In genomic region chr2:216341151-216341550, GRCh38 we compare ENCODE assay signal across 12 cellular contexts. TPM values are rescaled to one million over a fixed set of nuclear protein-coding genes. Genes with fewer than 3 reads are reported as not detected.
DNase-seq lines count a peak whose midpoint lies in the region; ATAC-seq and TF ChIP-seq lines count a peak whose summit lies in the region.
"Had no signal": no experiment of that assay in that cellular context is flagged by ENCODE, and none has a peak within 500 bp of the region (broad histone marks: within the 10 kb centered on the region; RNA-seq: fewer than 3 reads in every experiment).

No MANE protein-coding gene starts in this region.

- H3K27me3 ChIP-seq in AG04450 (ENCODE audit: control insufficient read depth, insufficient read depth, low read length) (no peaks in the 10 kb centered on the region), heart right ventricle (peaks cover 0 to 11% (median 0%) of the 10 kb centered on the region in 7 donors), vagina (no peaks in the 10 kb centered on the region), stomach (peaks cover 0 to 9% (median 0%) of the 10 kb centered on the region in 3 donors)
- H3K27me3 ChIP-seq: transverse colon had no signal

- H3K4me3 ChIP-seq in AG04450 (ENCODE audit: low read depth, low read length) (no peak overlapping the region), heart right ventricle (no peak overlapping the region), vagina (no peak overlapping the region), stomach (no peak overlapping the region)
- H3K4me3 ChIP-seq: transverse colon had no signal

- TF ChIP-seq POLR2A in vagina (IDR thresholded peaks at IDR 0.05) (no peak), stomach (IDR thresholded peaks at IDR 0.05) (no peak)

- H3K9me3 ChIP-seq in AG04450 (ENCODE audit: control insufficient read depth, insufficient read depth, low read length): no peaks in the 10 kb centered on the region
- H3K9me3 ChIP-seq in heart right ventricle: no peaks in the 10 kb centered on the region
- no peaks in the 10 kb centered on the region for H3K9me3 ChIP-seq in vagina
- H3K9me3 ChIP-seq in stomach: no peaks in the 10 kb centered on the region
- H3K9me3 ChIP-seq: transverse colon had no signal

- TF ChIP-seq CTCF in AG04450 (IDR thresholded peaks at IDR 0.05; ENCODE audit: low read depth, low read length) (no peak), heart right ventricle (IDR thresholded peaks at IDR 0.05) (no peak), vagina (IDR thresholded peaks at IDR 0.05) (no peak), stomach (IDR thresholded peaks at IDR 0.05) (no peak)

- H3K9me3 Mint-ChIP-seq in activated T-helper 1 cell treated with anti-CD3 and anti-CD28 coated beads, Interleukin-12 subunit alpha, Interleukin-12 subunit beta, Interleukin-2, Interleukin-4 antibody, amounts not matched to agents 30 ng/mL and 10 ng/mL and 1 ng/mL, durations not matched to agents 14 hours and 24 hours and 36 hours: no peaks in the 10 kb centered on the region

- H3K4me1 ChIP-seq in heart right ventricle: peaks cover 9 to 30% (median 19%) of the 10 kb centered on the region in 9 donors
- peaks cover 24% of the 10 kb centered on the region for H3K4me1 ChIP-seq in vagina
- peaks cover 0 to 16% (median 7%) of the 10 kb centered on the region in 4 donors for H3K4me1 ChIP-seq in stomach

- H3K27ac Mint-ChIP-seq in activated T-helper 1 cell treated with anti-CD3 and anti-CD28 coated beads, Interleukin-12 subunit alpha, Interleukin-12 subunit beta, Interleukin-2, Interleukin-4 antibody, amounts not matched to agents 30 ng/mL and 10 ng/mL and 1 ng/mL, durations not matched to agents 14 hours and 24 hours and 36 hours: no peak overlapping the region

- CTCF ChIA-PET in AG04450 (lab: Charles Lee): interaction anchor here (0.6 to 1.3 kb wide), 2 partner anchors 10 to 64 kb away, joined by 3 read pairs; no protein-coding TSS in a partner anchor

- POLR2A ChIA-PET in AG04450 (lab: Yijun Ruan, JAX): interaction anchor here (0.8 to 1.4 kb wide), 2 partner anchors 22 to 31 kb away, joined by 3 to 5 read pairs; partner anchors contain the start of gene MARCHF4

- intact Hi-C loops in heart right ventricle (cut with DNase I): loop anchor here in 1 of 10 donors (2.0 kb wide), 1 partner anchor 124 kb away; no protein-coding TSS in a partner anchor
- intact Hi-C loops in vagina (cut with DNase I): no loop called here
- intact Hi-C loops in stomach (cut with DNase I; ENCODE audit: low total_unique reads): no loop called here
- intact Hi-C loops in activated T-helper 1 cell treated with anti-CD3 and anti-CD28 coated beads, Interleukin-12 subunit alpha, Interleukin-12 subunit beta, Interleukin-2, Interleukin-4 antibody, amounts not matched to agents 30 ng/mL and 10 ng/mL and 1 ng/mL, durations not matched to agents 14 hours and 24 hours and 36 hours (cut with micrococcal nuclease): no loop called here

- no peak for TF ChIP-seq EP300 in stomach (IDR thresholded peaks at IDR 0.05)

- DNase-seq in AG04450 (ENCODE audit: low read depth, low spot score) (no peak), DMS153 treated with DMSO at 0.1 percent for 48 hours (lab: John Stamatoyannopoulos, UW; ENCODE audit: unreplicated experiment) (peak; percentile 13), NCI-H748 (lab: John Stamatoyannopoulos, UW; ENCODE audit: unreplicated experiment) (peak; percentile 30), heart right ventricle (no peak), vagina (ENCODE audit: extremely low spot score in 2 of 2) (no peak), stomach (no peak)
- DNase-seq in activated T-helper 1 cell treated with anti-CD3 and anti-CD28 coated beads, Interleukin-12 subunit alpha, Interleukin-12 subunit beta, Interleukin-2, Interleukin-4 antibody, amounts not matched to agents 30 ng/mL and 10 ng/mL and 1 ng/mL, durations not matched to agents 14 hours and 24 hours and 36 hours (ENCODE audit: low spot score): no peak
- DNase-seq: KG1; naive thymus-derived CD8-positive, alpha-beta T cell; T-helper 9 cell; transverse colon had no signal

- WGBS in heart right ventricle, 2 donors: 42 to 48% methylated on average over 3 of the region's 3 CpGs
- 35 to 54% (median 44%) methylated on average over 3 of the region's 3 CpGs for WGBS in stomach, 5 donors

- peak in 6 of 8 donors; percentile 41 to 63 (median 54) for ATAC-seq in heart right ventricle
- ATAC-seq in HG03354 (IDR thresholded peaks at IDR 0.05; ENCODE audit: poor library complexity, severe bottlenecking, unreplicated experiment): no peak
- ATAC-seq: naive thymus-derived CD8-positive, alpha-beta T cell had no signal

- H3K4me1 Mint-ChIP-seq in activated T-helper 1 cell treated with anti-CD3 and anti-CD28 coated beads, Interleukin-12 subunit alpha, Interleukin-12 subunit beta, Interleukin-2, Interleukin-4 antibody, amounts not matched to agents 30 ng/mL and 10 ng/mL and 1 ng/mL, durations not matched to agents 14 hours and 24 hours and 36 hours (ENCODE audit: low read depth): peaks cover under 1% of the 10 kb centered on the region

- H3K36me3 ChIP-seq in heart right ventricle (no peaks in the 10 kb centered on the region), vagina (no peaks in the 10 kb centered on the region), stomach (no peaks in the 10 kb centered on the region)
- H3K36me3 ChIP-seq: transverse colon had no signal

- H3K36me3 Mint-ChIP-seq in activated T-helper 1 cell treated with anti-CD3 and anti-CD28 coated beads, Interleukin-12 subunit alpha, Interleukin-12 subunit beta, Interleukin-2, Interleukin-4 antibody, amounts not matched to agents 30 ng/mL and 10 ng/mL and 1 ng/mL, durations not matched to agents 14 hours and 24 hours and 36 hours (ENCODE audit: low read depth): no peaks in the 10 kb centered on the region
- H3K36me3 Mint-ChIP-seq: naive thymus-derived CD8-positive, alpha-beta T cell had no signal

- peak overlapping the region; percentile 88 for H3K27ac ChIP-seq in AG04450 (ENCODE audit: low read depth, low read length)
- peak overlapping the region in 7 of 10 donors; percentile 8 to 80 (median 66) for H3K27ac ChIP-seq in heart right ventricle
- no peak overlapping the region for H3K27ac ChIP-seq in vagina
- H3K27ac ChIP-seq in stomach: no peak overlapping the region
- H3K27ac ChIP-seq: transverse colon had no signal

- no peak overlapping the region for H3K4me3 Mint-ChIP-seq in activated T-helper 1 cell treated with anti-CD3 and anti-CD28 coated beads, Interleukin-12 subunit alpha, Interleukin-12 subunit beta, Interleukin-2, Interleukin-4 antibody, amounts not matched to agents 30 ng/mL and 10 ng/mL and 1 ng/mL, durations not matched to agents 14 hours and 24 hours and 36 hours
- H3K4me3 Mint-ChIP-seq: naive thymus-derived CD8-positive, alpha-beta T cell had no signal

- peaks cover 19% of the 10 kb centered on the region for H3K27me3 Mint-ChIP-seq in activated T-helper 1 cell treated with anti-CD3 and anti-CD28 coated beads, Interleukin-12 subunit alpha, Interleukin-12 subunit beta, Interleukin-2, Interleukin-4 antibody, amounts not matched to agents 30 ng/mL and 10 ng/mL and 1 ng/mL, durations not matched to agents 14 hours and 24 hours and 36 hours (ENCODE audit: insufficient read depth)
- H3K27me3 Mint-ChIP-seq: naive thymus-derived CD8-positive, alpha-beta T cell had no signal

RNA-seq across cellular contexts. Expression of gene MARCHF4, which starts 31.1 kb away (rescaled TPM):
- polyA plus RNA-seq in AG04450 (2011; rRNA removed): 3.8 and 4.3 TPM in 2 replicates
- 4.1 and 4.8 TPM in 2 replicates for polyA minus RNA-seq in AG04450 (2011; rRNA and poly(A)+ RNA removed)
- total RNA-seq in heart right ventricle: under 1 TPM in 3 of 10 donors, not detected in 7; 0.04 to 0.40 (median 0.11) TPM
- under 1 TPM in 1 of 2 donors, not detected in 1; 0.01 TPM for polyA plus RNA-seq in heart right ventricle
- total RNA-seq in vagina: not detected
- under 1 TPM in 1 of 5 donors, not detected in 4; 0.55 TPM for total RNA-seq in stomach
- under 1 TPM; 0.10 to 0.50 (median 0.31) TPM for polyA plus RNA-seq in stomach
- total RNA-seq in activated T-helper 1 cell treated with anti-CD3 and anti-CD28 coated beads, Interleukin-12 subunit alpha, Interleukin-12 subunit beta, Interleukin-2, Interleukin-4 antibody, amounts not matched to agents 30 ng/mL and 10 ng/mL and 1 ng/mL, durations not matched to agents 14 hours and 24 hours and 36 hours: not detected in 2 replicates
- total RNA-seq: naive thymus-derived CD8-positive, alpha-beta T cell had no signal
- polyA plus RNA-seq: naive thymus-derived CD8-positive, alpha-beta T cell had no signal

Comparison
In these comparisons a context has a peak if more than half of its experiments do, and no peak if none do; other contexts are left out.
1. DNase-seq: peak in DMS153 treated with DMSO at 0.1 percent for 48 hours (single experiment) and NCI-H748 (single experiment); none in AG04450 (single experiment), heart right ventricle (0 of 2), vagina (0 of 2), stomach (single experiment) and activated T-helper 1 cell treated with anti-CD3 and anti-CD28 coated beads, Interleukin-12 subunit alpha, Interleukin-12 subunit beta, Interleukin-2, Interleukin-4 antibody, amounts not matched to agents 30 ng/mL and 10 ng/mL and 1 ng/mL, durations not matched to agents 14 hours and 24 hours and 36 hours (single experiment).
2. H3K27ac ChIP-seq: peak in AG04450 (single experiment) and heart right ventricle (7 of 10); none in vagina (single experiment) and stomach (0 of 5).